Comparison of ENCODE assay signal across 1 cellular context in the genomic region with DNA sequence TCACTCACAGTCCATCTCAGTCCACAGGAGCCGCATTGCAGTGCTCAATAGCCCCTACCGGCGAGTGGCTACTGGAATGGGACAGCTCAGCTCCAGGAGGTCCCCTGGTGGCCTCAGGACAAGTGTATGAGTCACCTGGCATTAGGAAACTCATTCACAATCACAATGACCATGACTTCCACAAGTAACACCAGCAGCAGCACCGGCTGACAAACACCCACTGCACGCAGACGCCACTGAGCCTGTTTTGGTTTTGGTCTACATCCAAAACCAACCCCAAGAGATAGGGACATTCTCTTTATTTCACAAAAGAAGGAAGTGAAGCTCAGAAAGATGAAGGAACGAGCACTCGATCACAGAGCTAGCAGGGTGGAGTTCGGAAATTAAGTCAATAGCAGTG.
TF ChIP-seq lines count a peak whose summit lies in the region.

No MANE protein-coding gene starts in this region.

TF ChIP-seq in H1, 55 proteins besides CTCF, POLR2A, EP300 and RAD21:
- TF ChIP-seq RXRA (IDR thresholded peaks at IDR 0.05; ENCODE audit: insufficient read depth, low read depth, low read length) (no peak), SUZ12 (IDR thresholded peaks at IDR 0.05; ENCODE audit: low read length) (no peak), FOSL1 (IDR thresholded peaks at IDR 0.05; ENCODE audit: insufficient read depth, low read depth, low read length) (no peak), CHD7 (IDR thresholded peaks at IDR 0.05; ENCODE audit: insufficient replicate concordance, low read length) (no peak), SP2 (IDR thresholded peaks at IDR 0.05; ENCODE audit: low read length) (no peak), GTF2F1 (IDR thresholded peaks at IDR 0.05; ENCODE audit: borderline replicate concordance, low read depth, low read length) (no peak), CREB1 (IDR thresholded peaks at IDR 0.05) (no peak), RNF2 (IDR thresholded peaks at IDR 0.05; ENCODE audit: borderline replicate concordance, low read depth, low read length, missing control alignments, poor library complexity, severe bottlenecking) (no peak), ATF2 (IDR thresholded peaks at IDR 0.05; ENCODE audit: low read length) (no peak), HDAC2 (IDR thresholded peaks at IDR 0.05; ENCODE audit: borderline replicate concordance in 1 of 2, low read depth in 2 of 2, low read length in 2 of 2) (no peak), RBBP5 (IDR thresholded peaks at IDR 0.05; ENCODE audit: borderline replicate concordance, low read depth, low read length) (no peak), JUND (IDR thresholded peaks at IDR 0.05; ENCODE audit: low read length) (no peak), HDAC6 (IDR thresholded peaks at IDR 0.05; ENCODE audit: low read depth, low read length) (no peak), SP4 (IDR thresholded peaks at IDR 0.05; ENCODE audit: low read length) (no peak), NRF1 (IDR thresholded peaks at IDR 0.05; ENCODE audit: low read depth, low read length) (no peak), SIRT6 (IDR thresholded peaks at IDR 0.05; ENCODE audit: low read length) (no peak)
